Comparison of ENCODE assay signal across 8 cellular contexts in genomic region chr17:58249270-58250133, GRCh38. TPM values are rescaled to one million over a fixed set of nuclear protein-coding genes. Genes with fewer than 3 reads are reported as not detected.
DNase-seq lines count a peak whose midpoint lies in the region; ATAC-seq lines count a peak whose summit lies in the region.

No MANE protein-coding gene starts in this region.

- peaks cover 19% of the 10 kb centered on the region for H3K4me1 Mint-ChIP-seq in activated CD4-positive, alpha-beta memory T cell treated with anti-CD3 and anti-CD28 coated beads, Interleukin-2, amount 10 ng/mL, durations not matched to agents 7 days and 5 days

- no peak overlapping the region for H3K27ac Mint-ChIP-seq in activated CD4-positive, alpha-beta memory T cell treated with anti-CD3 and anti-CD28 coated beads, Interleukin-2, amount 10 ng/mL, durations not matched to agents 7 days and 5 days

- POLR2A ChIA-PET in activated CD4-positive, alpha-beta memory T cell treated with anti-CD3 and anti-CD28 coated beads, Interleukin-2, amount 10 ng/mL, durations not matched to agents 7 days and 5 days (lab: Charles Lee) = interaction anchor here (0.6 to 1.4 kb wide), 5 partner anchors 83 to 150 kb away, joined by 3 read pairs; no protein-coding TSS in a partner anchor

- DNase-seq in DMS79 (lab: John Stamatoyannopoulos, UW) (peak; percentile 26), NCI-H345 treated with DMSO at 0.1 percent for 48 hours (lab: John Stamatoyannopoulos, UW; ENCODE audit: unreplicated experiment) (peak; percentile 37), lung microvascular endothelial cell (ENCODE audit: low read depth in 2 of 2) (peak; percentile 45 to 62)
- DNase-seq in activated CD4-positive, alpha-beta memory T cell treated with anti-CD3 and anti-CD28 coated beads, Interleukin-2, amount 10 ng/mL, durations not matched to agents 7 days and 5 days = peak; percentile 73
- DNase-seq in effector CD4-positive, alpha-beta T cell = peak; percentile 67
- peak; percentile 62 to 71 (median 65) for DNase-seq in stimulated activated CD4-positive, alpha-beta T cell treated with anti-CD3 and anti-CD28 coated beads, TNF-alpha, amount 100 ng/mL, for 4 hours (ENCODE audit: low read depth in 3 of 3)

- no peaks in the 10 kb centered on the region for H3K9me3 Mint-ChIP-seq in activated CD4-positive, alpha-beta memory T cell treated with anti-CD3 and anti-CD28 coated beads, Interleukin-2, amount 10 ng/mL, durations not matched to agents 7 days and 5 days

- peaks cover 49% of the 10 kb centered on the region for H3K27me3 Mint-ChIP-seq in activated CD4-positive, alpha-beta memory T cell treated with anti-CD3 and anti-CD28 coated beads, Interleukin-2, amount 10 ng/mL, durations not matched to agents 7 days and 5 days

- peak overlapping the region; percentile 71 for H3K4me3 Mint-ChIP-seq in activated CD4-positive, alpha-beta memory T cell treated with anti-CD3 and anti-CD28 coated beads, Interleukin-2, amount 10 ng/mL, durations not matched to agents 7 days and 5 days

- H3K36me3 Mint-ChIP-seq in activated CD4-positive, alpha-beta memory T cell treated with anti-CD3 and anti-CD28 coated beads, Interleukin-2, amount 10 ng/mL, durations not matched to agents 7 days and 5 days (ENCODE audit: low read depth) = no peaks in the 10 kb centered on the region

- ATAC-seq in HG02852 (IDR thresholded peaks at IDR 0.05; ENCODE audit: unreplicated experiment) (peak; percentile 73), HG02571 (IDR thresholded peaks at IDR 0.05; ENCODE audit: unreplicated experiment) (no peak)

- CTCF ChIA-PET in activated CD4-positive, alpha-beta memory T cell treated with anti-CD3 and anti-CD28 coated beads, Interleukin-2, amount 10 ng/mL, durations not matched to agents 7 days and 5 days (lab: Charles Lee) = interaction anchor here (0.6 to 2.1 kb wide), 31 partner anchors 10 to 265 kb away, joined by 3 to 28 read pairs (median 4); partner anchors contain the start of genes HSF5, LPO, MKS1 and RNF43

RNA-seq across cellular contexts. Expression of gene LPO, which starts 11.1 kb away (rescaled TPM):
- total RNA-seq in activated CD4-positive, alpha-beta memory T cell treated with anti-CD3 and anti-CD28 coated beads, Interleukin-2, amount 10 ng/mL, durations not matched to agents 7 days and 5 days = not detected
- total RNA-seq in lung microvascular endothelial cell = not detected in 2 replicates

RNA-seq across cellular contexts. Expression of gene MKS1, which starts 30.4 kb away (rescaled TPM):
- total RNA-seq in activated CD4-positive, alpha-beta memory T cell treated with anti-CD3 and anti-CD28 coated beads, Interleukin-2, amount 10 ng/mL, durations not matched to agents 7 days and 5 days = 10 to 100 TPM; 18.7 to 19.8 TPM
- 8.1 and 9.6 TPM in 2 replicates for total RNA-seq in lung microvascular endothelial cell

RNA-seq across cellular contexts. Expression of gene MPO, which starts 31.2 kb away (rescaled TPM):
- under 1 TPM; 0.08 to 0.38 TPM for total RNA-seq in activated CD4-positive, alpha-beta memory T cell treated with anti-CD3 and anti-CD28 coated beads, Interleukin-2, amount 10 ng/mL, durations not matched to agents 7 days and 5 days
- 0.22 TPM in 1 of 2 replicates, not detected in the other for total RNA-seq in lung microvascular endothelial cell

RNA-seq across cellular contexts. Expression of gene EPX, which starts 57.0 kb away (rescaled TPM):
- not detected for total RNA-seq in activated CD4-positive, alpha-beta memory T cell treated with anti-CD3 and anti-CD28 coated beads, Interleukin-2, amount 10 ng/mL, durations not matched to agents 7 days and 5 days
- not detected in 2 replicates for total RNA-seq in lung microvascular endothelial cell
